23 cellular contexts compared by ENCODE assay signal in genomic region chr17:13993106-13993505, GRCh38.
"Had no signal": no experiment of that assay in that cellular context is flagged by ENCODE, and none has a peak within 500 bp of the region (broad histone marks: within the 10 kb centered on the region; RNA-seq: fewer than 3 reads in every experiment).

No MANE protein-coding gene starts in this region.

- H3K27me3 Mint-ChIP-seq: stimulated activated memory B cell treated with anti-CD40 and anti-IgM and Interleukin-4, amounts not matched to agents 10 μg/mL and 1 μg/mL and 100 μg/mL, for 72 hours; stimulated activated naive B cell treated with anti-CD40 and anti-IgM and Interleukin-4, amounts not matched to agents 10 μg/mL and 1 μg/mL and 100 μg/mL, for 72 hours; stimulated activated naive CD8-positive, alpha-beta T cell treated with anti-CD3 and anti-CD28 coated beads, Interleukin-15, Interleukin-2, amounts not matched to agents 100 ng/mL and 50 ng/mL, for 24 hours; type B pancreatic cell had no signal

- H3K4me1 Mint-ChIP-seq: stimulated activated effector memory CD8-positive, alpha-beta T cell treated with anti-CD3 and anti-CD28 coated beads, Interleukin-12 subunit alpha, Interleukin-12 subunit beta, amount 100 ng/mL, for 72 hours; stimulated activated memory B cell treated with anti-CD40 and anti-IgM and Interleukin-4, amounts not matched to agents 10 μg/mL and 1 μg/mL and 100 μg/mL, for 72 hours had no signal

- H3K4me3 Mint-ChIP-seq: stimulated activated effector memory CD8-positive, alpha-beta T cell treated with anti-CD3 and anti-CD28 coated beads, Interleukin-12 subunit alpha, Interleukin-12 subunit beta, amount 100 ng/mL, for 72 hours; stimulated activated memory B cell treated with anti-CD40 and anti-IgM and Interleukin-4, amounts not matched to agents 10 μg/mL and 1 μg/mL and 100 μg/mL, for 72 hours; stimulated activated naive B cell treated with anti-CD40 and anti-IgM and Interleukin-4, amounts not matched to agents 10 μg/mL and 1 μg/mL and 100 μg/mL, for 72 hours; stimulated activated naive CD8-positive, alpha-beta T cell treated with anti-CD3 and anti-CD28 coated beads, Interleukin-15, Interleukin-2, amounts not matched to agents 100 ng/mL and 50 ng/mL, for 24 hours; type B pancreatic cell had no signal

- H3K27ac Mint-ChIP-seq: stimulated activated effector memory CD8-positive, alpha-beta T cell treated with anti-CD3 and anti-CD28 coated beads, Interleukin-12 subunit alpha, Interleukin-12 subunit beta, amount 100 ng/mL, for 72 hours; stimulated activated memory B cell treated with anti-CD40 and anti-IgM and Interleukin-4, amounts not matched to agents 10 μg/mL and 1 μg/mL and 100 μg/mL, for 72 hours; stimulated activated naive B cell treated with anti-CD40 and anti-IgM and Interleukin-4, amounts not matched to agents 10 μg/mL and 1 μg/mL and 100 μg/mL, for 72 hours; stimulated activated naive CD8-positive, alpha-beta T cell treated with anti-CD3 and anti-CD28 coated beads, Interleukin-15, Interleukin-2, amounts not matched to agents 100 ng/mL and 50 ng/mL, for 24 hours; type B pancreatic cell had no signal

- DNase-seq: stimulated activated CD4-positive, alpha-beta T cell treated with anti-CD3 and anti-CD28 coated beads, Interleukin-2, amount 100 ng/mL, for 24 hours; stimulated activated CD4-positive, alpha-beta T cell treated with anti-CD3 and anti-CD28 coated beads, Interleukin-2, amount 100 ng/mL, for 48 hours; stimulated activated CD4-positive, alpha-beta T cell treated with anti-CD3 and anti-CD28 coated beads, Interleukin-4, amount 100 ng/mL, for 1 hour; stimulated activated CD4-positive, alpha-beta T cell treated with anti-CD3 and anti-CD28 coated beads, Interleukin-4, amount 100 ng/mL, for 24 hours; stimulated activated CD4-positive, alpha-beta T cell treated with anti-CD3 and anti-CD28 coated beads, Interleukin-4, amount 100 ng/mL, for 4 hours; stimulated activated CD8-positive, alpha-beta memory T cell treated with anti-CD3 and anti-CD28 coated beads, Interleukin-4, amount 100 ng/mL, for 48 hours; stimulated activated naive B cell treated with anti-CD40 and anti-IgM and Interleukin-4, amounts not matched to agents 10 μg/mL and 1 μg/mL and 100 μg/mL, for 72 hours; stimulated activated naive CD4-positive, alpha-beta T cell; stimulated activated naive CD4-positive, alpha-beta T cell treated with Interleukin-2 at 50 U/mL for 16 hours; stomach; substantia nigra; testis; thyroid gland; tibial artery; transverse colon; trophoblast cell; upper lobe of left lung; upper lobe of right lung; uterus had no signal

- H3K9me3 Mint-ChIP-seq: stimulated activated effector memory CD8-positive, alpha-beta T cell treated with anti-CD3 and anti-CD28 coated beads, Interleukin-12 subunit alpha, Interleukin-12 subunit beta, amount 100 ng/mL, for 72 hours; stimulated activated memory B cell treated with anti-CD40 and anti-IgM and Interleukin-4, amounts not matched to agents 10 μg/mL and 1 μg/mL and 100 μg/mL, for 72 hours; stimulated activated naive B cell treated with anti-CD40 and anti-IgM and Interleukin-4, amounts not matched to agents 10 μg/mL and 1 μg/mL and 100 μg/mL, for 72 hours; stimulated activated naive CD8-positive, alpha-beta T cell treated with anti-CD3 and anti-CD28 coated beads, Interleukin-15, Interleukin-2, amounts not matched to agents 100 ng/mL and 50 ng/mL, for 24 hours; type B pancreatic cell had no signal

- ATAC-seq: stimulated activated effector memory CD8-positive, alpha-beta T cell treated with anti-CD3 and anti-CD28 coated beads, Interleukin-12 subunit alpha, Interleukin-12 subunit beta, amount 100 ng/mL, for 72 hours; stimulated activated memory B cell treated with anti-CD40 and anti-IgM and Interleukin-4, amounts not matched to agents 10 μg/mL and 1 μg/mL and 100 μg/mL, for 72 hours; stimulated activated naive B cell treated with anti-CD40 and anti-IgM and Interleukin-4, amounts not matched to agents 10 μg/mL and 1 μg/mL and 100 μg/mL, for 72 hours; upper lobe of right lung had no signal
